31 cellular contexts compared by ENCODE assay signal in genomic region chrX:139222511-139223200, GRCh38.
"Had no signal": no experiment of that assay in that cellular context is flagged by ENCODE, and none has a peak within 500 bp of the region (broad histone marks: within the 10 kb centered on the region; RNA-seq: fewer than 3 reads in every experiment).

No MANE protein-coding gene starts in this region.

- H3K4me1 Mint-ChIP-seq: activated CD4-positive, alpha-beta memory T cell treated with anti-CD3 and anti-CD28 coated beads, Interleukin-2, amount 10 ng/mL, durations not matched to agents 7 days and 5 days; activated CD4-positive, alpha-beta T cell treated with anti-CD3 and anti-CD28 coated beads for 36 hours; activated CD4-positive, alpha-beta T cell treated with anti-CD3 and anti-CD28 coated beads, Interleukin-2, amount 10 ng/mL, durations not matched to agents 24 days and 14 days; activated naive CD4-positive, alpha-beta T cell treated with anti-CD3 and anti-CD28 coated beads, Interleukin-2, amount 10 ng/mL, durations not matched to agents 7 days and 5 days; activated naive CD8-positive, alpha-beta T cell treated with anti-CD3 and anti-CD28 coated beads, Interleukin-2, amount 10 ng/mL, durations not matched to agents 7 days and 5 days; brain; T-helper 17 cell had no signal

- DNase-seq: activated CD4-positive, alpha-beta memory T cell treated with anti-CD3 and anti-CD28 coated beads, Interleukin-2, amount 10 ng/mL, durations not matched to agents 7 days and 5 days; activated CD4-positive, alpha-beta T cell treated with anti-CD3 and anti-CD28 coated beads for 36 hours; activated CD4-positive, alpha-beta T cell treated with anti-CD3 and anti-CD28 coated beads, Interleukin-2, amount 10 ng/mL, durations not matched to agents 24 days and 14 days; activated CD4-positive, CD25-positive, alpha-beta regulatory T cell; activated CD4-positive, CD25-positive, alpha-beta regulatory T cell treated with anti-CD3 and anti-CD28 coated beads, Interleukin-2, amount 50 U/mL, for 72 hours; activated CD8-positive, alpha-beta memory T cell treated with anti-CD3 and anti-CD28 coated beads, Interleukin-2, amount 50 U/mL, for 48 hours; activated gamma-delta T cell; activated naive CD4-positive, alpha-beta T cell; activated naive CD4-positive, alpha-beta T cell treated with anti-CD3 and anti-CD28 coated beads, Interleukin-2, amount 10 ng/mL, durations not matched to agents 7 days and 5 days; activated naive CD8-positive, alpha-beta T cell treated with anti-CD3 and anti-CD28 coated beads, Interleukin-2, amount 10 ng/mL, durations not matched to agents 7 days and 5 days; activated T-cell treated with anti-CD3 and anti-CD28 coated beads for 4 hours; activated T-cell treated with anti-CD3 and anti-CD28 coated beads, Interleukin-2, amount 50 U/mL, for 24 hours; activated T-cell treated with anti-CD3 and anti-CD28 coated beads, Interleukin-2, amount 50 U/mL, for 72 hours; central memory CD4-positive, alpha-beta T cell; cerebellar nuclear complex; colonic mucosa; effector CD8-positive, alpha-beta T cell; esophagus squamous epithelium; T-helper 1 cell; T-helper 17 cell; T1000 had no signal

- H3K36me3 Mint-ChIP-seq: activated naive CD4-positive, alpha-beta T cell treated with anti-CD3 and anti-CD28 coated beads, Interleukin-2, amount 10 ng/mL, durations not matched to agents 7 days and 5 days; activated naive CD4-positive, alpha-beta T cell treated with anti-CD3 and anti-CD28 coated beads, Interleukin-2, amount 50 U/mL, for 72 hours; activated naive CD8-positive, alpha-beta T cell treated with anti-CD3 and anti-CD28 coated beads, Interleukin-2, amount 10 ng/mL, durations not matched to agents 7 days and 5 days; brain had no signal

- H3K27ac Mint-ChIP-seq: activated CD4-positive, alpha-beta memory T cell treated with anti-CD3 and anti-CD28 coated beads, Interleukin-2, amount 10 ng/mL, durations not matched to agents 7 days and 5 days; activated CD4-positive, alpha-beta T cell treated with anti-CD3 and anti-CD28 coated beads for 36 hours; activated CD4-positive, alpha-beta T cell treated with anti-CD3 and anti-CD28 coated beads, Interleukin-2, amount 10 ng/mL, durations not matched to agents 24 days and 14 days; activated naive CD4-positive, alpha-beta T cell treated with anti-CD3 and anti-CD28 coated beads, Interleukin-2, amount 10 ng/mL, durations not matched to agents 7 days and 5 days; activated naive CD4-positive, alpha-beta T cell treated with anti-CD3 and anti-CD28 coated beads, Interleukin-2, amount 50 U/mL, for 72 hours; activated naive CD8-positive, alpha-beta T cell treated with anti-CD3 and anti-CD28 coated beads, Interleukin-2, amount 10 ng/mL, durations not matched to agents 7 days and 5 days; activated T-cell treated with anti-CD3 and anti-CD28 coated beads, Interleukin-2, amount 50 U/mL, for 24 hours; activated T-cell treated with anti-CD3 and anti-CD28 coated beads, Interleukin-2, amount 50 U/mL, for 72 hours; T-helper 17 cell; T-helper 2 cell treated with Interferon-gamma antibody and Interleukin-4, amounts not matched to agents 5 μg/mL and 100 μg/mL, for 36 hours had no signal

- H3K4me3 Mint-ChIP-seq: activated CD4-positive, alpha-beta memory T cell treated with anti-CD3 and anti-CD28 coated beads, Interleukin-2, amount 10 ng/mL, durations not matched to agents 7 days and 5 days; activated CD4-positive, alpha-beta T cell treated with anti-CD3 and anti-CD28 coated beads for 36 hours; activated CD4-positive, alpha-beta T cell treated with anti-CD3 and anti-CD28 coated beads, Interleukin-2, amount 10 ng/mL, durations not matched to agents 24 days and 14 days; activated naive CD4-positive, alpha-beta T cell treated with anti-CD3 and anti-CD28 coated beads, Interleukin-2, amount 10 ng/mL, durations not matched to agents 7 days and 5 days; activated naive CD8-positive, alpha-beta T cell treated with anti-CD3 and anti-CD28 coated beads, Interleukin-2, amount 10 ng/mL, durations not matched to agents 7 days and 5 days; activated T-cell treated with anti-CD3 and anti-CD28 coated beads, Interleukin-2, amount 50 U/mL, for 24 hours; activated T-cell treated with anti-CD3 and anti-CD28 coated beads, Interleukin-2, amount 50 U/mL, for 72 hours; T-helper 17 cell; T-helper 2 cell treated with Interferon-gamma antibody and Interleukin-4, amounts not matched to agents 5 μg/mL and 100 μg/mL, for 36 hours had no signal

- H3K9me3 Mint-ChIP-seq: activated CD4-positive, alpha-beta memory T cell treated with anti-CD3 and anti-CD28 coated beads, Interleukin-2, amount 10 ng/mL, durations not matched to agents 7 days and 5 days; activated CD4-positive, alpha-beta T cell treated with anti-CD3 and anti-CD28 coated beads, Interleukin-2, amount 10 ng/mL, durations not matched to agents 24 days and 14 days; activated naive CD4-positive, alpha-beta T cell treated with anti-CD3 and anti-CD28 coated beads, Interleukin-2, amount 10 ng/mL, durations not matched to agents 7 days and 5 days; activated naive CD8-positive, alpha-beta T cell treated with anti-CD3 and anti-CD28 coated beads, Interleukin-2, amount 10 ng/mL, durations not matched to agents 7 days and 5 days; activated T-cell treated with anti-CD3 and anti-CD28 coated beads, Interleukin-2, amount 50 U/mL, for 24 hours; activated T-cell treated with anti-CD3 and anti-CD28 coated beads, Interleukin-2, amount 50 U/mL, for 72 hours; T-helper 2 cell treated with Interferon-gamma antibody and Interleukin-4, amounts not matched to agents 5 μg/mL and 100 μg/mL, for 36 hours had no signal

- FAIRE-seq: endometrium, endothelial cell of umbilical vein, frontal cortex had no signal

- H3K27me3 ChIP-seq: ascending aorta, cardiac muscle cell, colonic mucosa, esophagus squamous epithelium had no signal

- H3K27ac ChIP-seq: ascending aorta, breast epithelium, cardiac muscle cell, colonic mucosa, epithelial cell of prostate, esophagus squamous epithelium had no signal

- H3K27me3 Mint-ChIP-seq: activated CD4-positive, alpha-beta memory T cell treated with anti-CD3 and anti-CD28 coated beads, Interleukin-2, amount 10 ng/mL, durations not matched to agents 7 days and 5 days; activated CD4-positive, alpha-beta T cell treated with anti-CD3 and anti-CD28 coated beads, Interleukin-2, amount 10 ng/mL, durations not matched to agents 24 days and 14 days; activated naive CD8-positive, alpha-beta T cell treated with anti-CD3 and anti-CD28 coated beads, Interleukin-2, amount 10 ng/mL, durations not matched to agents 7 days and 5 days; T-helper 17 cell had no signal

- H3K9me3 ChIP-seq: ascending aorta, breast epithelium, colonic mucosa, esophagus squamous epithelium had no signal

- H3K4me3 ChIP-seq: ascending aorta, breast epithelium, cardiac muscle cell, colonic mucosa, esophagus squamous epithelium had no signal

- H3K4me1 ChIP-seq: ascending aorta, breast epithelium, colonic mucosa, esophagus squamous epithelium had no signal

- H3K36me3 ChIP-seq: ascending aorta, breast epithelium, cardiac muscle cell, colonic mucosa, esophagus squamous epithelium had no signal

- ATAC-seq: activated CD4-positive, alpha-beta T cell treated with anti-CD3 and anti-CD28 coated beads for 36 hours; activated naive CD4-positive, alpha-beta T cell treated with anti-CD3 and anti-CD28 coated beads, Interleukin-2, amount 50 U/mL, for 72 hours; activated T-cell treated with anti-CD3 and anti-CD28 coated beads, Interleukin-2, amount 50 U/mL, for 72 hours; T-helper 17 cell had no signal
